ENCODE assay signal across 1 cellular context in the genomic region with DNA sequence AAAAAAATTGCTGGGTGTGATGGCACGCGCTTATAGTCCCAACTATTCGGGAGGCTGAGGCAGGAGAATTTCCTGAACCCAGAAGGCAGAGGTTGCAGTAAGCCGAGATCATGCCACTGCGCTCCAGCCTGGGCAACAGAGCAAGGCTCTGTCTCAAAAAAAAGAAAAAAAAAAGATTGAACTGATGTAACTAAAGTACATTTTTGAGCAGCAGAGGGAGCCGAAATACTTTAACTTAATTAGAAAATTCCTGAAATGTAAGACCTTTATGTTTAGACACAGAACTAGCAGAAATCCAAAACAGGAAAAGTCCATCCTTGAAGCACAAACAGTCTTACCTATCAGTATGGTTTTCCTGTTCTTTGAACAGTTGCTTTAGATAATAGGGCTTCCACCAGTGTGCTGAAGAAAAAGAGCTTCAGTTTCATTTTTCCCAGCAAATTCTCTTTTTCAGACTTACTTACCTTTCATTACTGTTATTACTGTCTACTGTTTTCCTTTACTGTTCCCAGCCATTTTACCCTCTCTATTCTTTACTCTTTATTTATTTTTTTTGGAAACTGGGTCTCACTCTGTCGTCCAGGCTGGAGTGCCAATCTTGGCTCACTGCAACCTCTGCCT.
TF ChIP-seq lines count a peak whose summit lies in the region.

No MANE protein-coding gene starts in this region.

TF ChIP-seq in GM12878, 131 proteins besides CTCF, POLR2A, EP300 and RAD21:
- TF ChIP-seq SMC3 (IDR thresholded peaks at IDR 0.05; ENCODE audit: borderline replicate concordance, low read length): peak; percentile 36; the same call in 1 of the 2 replicates
- TF ChIP-seq IKZF1 (conservative IDR thresholded peaks at IDR 0.05): peak; percentile 28; the same call in 1 of the 2 replicates
- peak; percentile 48 to 50; a peak in 3 of 4 replicates for TF ChIP-seq IKZF2 (IDR thresholded peaks at IDR 0.05)
- TF ChIP-seq CEBPB (IDR thresholded peaks at IDR 0.05; ENCODE audit: borderline replicate concordance in 1 of 2, low read depth in 2 of 2, low read length in 2 of 2): no peak
- TF ChIP-seq NRF1 (conservative IDR thresholded peaks at IDR 0.05; ENCODE audit: low read depth, low read length): no peak
- peak; percentile 64; the same call in 1 of the 2 replicates for TF ChIP-seq ZNF384 (IDR thresholded peaks at IDR 0.05; ENCODE audit: borderline replicate concordance, low read depth, low read length)
